8 cellular contexts compared by ENCODE assay signal in the genomic region with DNA sequence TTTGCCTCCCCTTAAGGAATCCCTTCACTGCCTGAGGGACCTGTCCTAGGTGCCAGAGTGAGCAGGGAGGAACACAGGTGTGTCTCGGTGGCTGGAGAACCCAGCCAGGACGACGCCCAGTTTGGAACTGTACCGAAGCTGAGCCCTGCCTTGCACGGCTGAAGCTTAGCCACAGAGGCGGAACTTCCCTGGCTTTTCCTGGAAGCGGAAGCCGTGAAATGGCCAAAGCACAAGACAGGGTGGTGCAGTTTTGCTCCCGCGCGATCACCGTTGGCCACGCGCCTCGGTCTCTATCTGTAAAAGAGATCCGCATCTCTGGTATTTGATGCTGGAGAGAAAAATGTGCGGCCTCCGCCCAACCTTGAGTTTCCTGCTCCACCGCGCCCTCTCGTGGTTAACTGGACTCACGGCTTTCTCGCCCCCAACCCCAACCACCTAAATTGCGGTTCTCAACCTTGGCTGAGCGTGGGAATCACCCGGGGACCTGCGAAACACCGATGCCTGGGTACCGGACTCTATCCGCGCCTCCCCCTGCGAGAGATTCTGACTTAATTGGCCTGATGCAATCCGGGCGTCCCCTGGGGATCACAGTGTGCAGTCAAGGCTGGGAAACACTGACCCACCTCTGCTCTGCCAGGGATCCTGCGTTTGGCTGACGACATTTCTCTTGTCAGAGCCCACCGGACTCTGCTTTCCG.
DNase-seq lines count a peak whose midpoint lies in the region; ATAC-seq, FAIRE-seq and TF ChIP-seq lines count a peak whose summit lies in the region.

No MANE protein-coding gene starts in this region.

- peak; percentile 19; the same call in 1 of the 2 replicates for TF ChIP-seq POLR2A in H54 (IDR thresholded peaks at IDR 0.05; ENCODE audit: low read depth, low read length)

- FAIRE-seq in H54 (lab: Jason Lieb, UNC) = no peak

- no peak for ATAC-seq in GM21360 (IDR thresholded peaks at IDR 0.05; ENCODE audit: unreplicated experiment)

- DNase-seq in COLO829 (ENCODE audit: low spot score) = peak; percentile 86
- DNase-seq in H54 (ENCODE audit: insufficient read length, low spot score) = peak; percentile 45
- DNase-seq in NCI-H1417 (lab: John Stamatoyannopoulos, UW) = peak; percentile 66 to 92 (median 83)
- DNase-seq in T1000 (lab: John Stamatoyannopoulos, UW) = peak; percentile 61
- peak; percentile 88 for DNase-seq in astrocyte of the hippocampus (ENCODE audit: low read depth, low spot score)
- peak in 47 of 51 donors; percentile 7 to 75 (median 50) for DNase-seq in hypothalamus (lab: John Stamatoyannopoulos, UW)
- no peak for DNase-seq in retinal pigment epithelial cell (ENCODE audit: low read depth)

- TF ChIP-seq CTCF in retinal pigment epithelial cell (conservative IDR thresholded peaks at IDR 0.05; ENCODE audit: low read depth, low read length) = peak; percentile 90

- peak overlapping the region; percentile 46 for H3K4me3 ChIP-seq in retinal pigment epithelial cell (ENCODE audit: low read length)
